Comparison of ENCODE assay signal across 8 cellular contexts in genomic region chr22:21044931-21045584, GRCh38.
DNase-seq lines count a peak whose midpoint lies in the region; ATAC-seq and TF ChIP-seq lines count a peak whose summit lies in the region.

No MANE protein-coding gene starts in this region.

- H3K4me1 ChIP-seq in KMS-11 (ENCODE audit: low read depth, poor library complexity, severe bottlenecking) (peaks cover 7% of the 10 kb centered on the region), iPS-15b (ENCODE audit: control insufficient read depth, insufficient read depth, low read length) (peaks cover 2% of the 10 kb centered on the region)

- H3K9me3 Mint-ChIP-seq in stimulated activated memory B cell treated with anti-CD40 and anti-IgM and Interleukin-4, amounts not matched to agents 10 μg/mL and 1 μg/mL and 100 μg/mL, for 72 hours, result no peaks in the 10 kb centered on the region

- no peak for TF ChIP-seq CTCF in KMS-11 (conservative IDR thresholded peaks at IDR 0.05; ENCODE audit: low read depth, low read length)

- peak overlapping the region; percentile 75 for H3K4me2 ChIP-seq in KMS-11

- peaks cover 33% of the 10 kb centered on the region for H3K4me1 Mint-ChIP-seq in stimulated activated memory B cell treated with anti-CD40 and anti-IgM and Interleukin-4, amounts not matched to agents 10 μg/mL and 1 μg/mL and 100 μg/mL, for 72 hours

- peak overlapping the region; percentile 78 for H3K27ac Mint-ChIP-seq in stimulated activated memory B cell treated with anti-CD40 and anti-IgM and Interleukin-4, amounts not matched to agents 10 μg/mL and 1 μg/mL and 100 μg/mL, for 72 hours

- DNase-seq in DMS 273 treated with DMSO at 0.1 percent for 48 hours (lab: John Stamatoyannopoulos, UW) (peak; percentile 16), amniotic epithelial cell (ENCODE audit: low read depth) (peak; percentile 65), HuH-7.5 (ENCODE audit: low spot score) (no peak)

- H3K36me3 ChIP-seq in KMS-11 (ENCODE audit: insufficient read depth) (no peaks in the 10 kb centered on the region), iPS-15b (ENCODE audit: control insufficient read depth, insufficient read depth, low read length) (no peaks in the 10 kb centered on the region)

- peak overlapping the region; percentile 80; the same call in 1 of the 2 replicates for H2AFZ ChIP-seq in KMS-11 (ENCODE audit: low read depth)

- no peaks in the 10 kb centered on the region for H3K79me2 ChIP-seq in KMS-11 (ENCODE audit: insufficient read depth, low read depth)

- peak overlapping the region; percentile 88 for H3K4me3 Mint-ChIP-seq in stimulated activated memory B cell treated with anti-CD40 and anti-IgM and Interleukin-4, amounts not matched to agents 10 μg/mL and 1 μg/mL and 100 μg/mL, for 72 hours

- H3K27ac ChIP-seq in KMS-11, result no peak overlapping the region

- no peaks in the 10 kb centered on the region for H4K20me1 ChIP-seq in KMS-11 (ENCODE audit: insufficient read depth)

- H3K27me3 Mint-ChIP-seq in stimulated activated memory B cell treated with anti-CD40 and anti-IgM and Interleukin-4, amounts not matched to agents 10 μg/mL and 1 μg/mL and 100 μg/mL, for 72 hours, result peaks cover 47% of the 10 kb centered on the region

- no peaks in the 10 kb centered on the region for H3K9me3 ChIP-seq in iPS-15b (ENCODE audit: control insufficient read depth, insufficient read depth, low read length)

- H3K27me3 ChIP-seq in KMS-11 (ENCODE audit: insufficient read depth, low read depth) (no peaks in the 10 kb centered on the region; the same call in 1 of the 2 replicates), iPS-15b (ENCODE audit: control insufficient read depth, insufficient read depth, low read length) (peaks cover 4% of the 10 kb centered on the region)

- H3K9ac ChIP-seq in KMS-11 (no peak overlapping the region; the same call in 1 of the 2 replicates), iPS-15b (ENCODE audit: low read depth, low read length) (no peak overlapping the region)

- H3K4me3 ChIP-seq in KMS-11 (IDR thresholded peaks at IDR 0.05; ENCODE audit: insufficient read depth, low read depth, low read length) (no peak overlapping the region), iPS-15b (ENCODE audit: low read depth, low read length) (peak overlapping the region; percentile 90)

- H3K36me3 Mint-ChIP-seq in stimulated activated memory B cell treated with anti-CD40 and anti-IgM and Interleukin-4, amounts not matched to agents 10 μg/mL and 1 μg/mL and 100 μg/mL, for 72 hours, result no peaks in the 10 kb centered on the region

- ATAC-seq in stimulated activated memory B cell treated with anti-CD40 and anti-IgM and Interleukin-4, amounts not matched to agents 10 μg/mL and 1 μg/mL and 100 μg/mL, for 72 hours, result peak; percentile 49
- ATAC-seq in HG02938 (IDR thresholded peaks at IDR 0.05; ENCODE audit: unreplicated experiment) (no peak), GM21447 (IDR thresholded peaks at IDR 0.05; ENCODE audit: unreplicated experiment) (no peak)
